ENCODE assay signal across 23 cellular contexts in genomic region chr13:27327633-27328032, GRCh38. TPM values are rescaled to one million over a fixed set of nuclear protein-coding genes. Genes with fewer than 3 reads are reported as not detected.
DNase-seq lines count a peak whose midpoint lies in the region; ATAC-seq, FAIRE-seq and TF ChIP-seq lines count a peak whose summit lies in the region.
"Had no signal": no experiment of that assay in that cellular context is flagged by ENCODE, and none has a peak within 500 bp of the region (broad histone marks: within the 10 kb centered on the region; RNA-seq: fewer than 3 reads in every experiment).

No MANE protein-coding gene starts in this region.

- intact Hi-C loops in OCI-LY7 (cut with micrococcal nuclease; ENCODE audit: unreplicated experiment) (no loop called here), gastrocnemius medialis (cut with DNase I; ENCODE audit: low total_unique reads) (no loop called here)

- no peaks in the 10 kb centered on the region for H3K79me2 ChIP-seq in Loucy (ENCODE audit: insufficient read depth, low read length)
- H3K79me2 ChIP-seq in OCI-LY7 (ENCODE audit: insufficient read depth, low read depth, low read length): no peaks in the 10 kb centered on the region

- FAIRE-seq in A549 (lab: Jason Lieb, UNC): no peak
- FAIRE-seq: GM12878, GM12892, GM18507 had no signal

- ATAC-seq in A549: no peak
- no peak for ATAC-seq in gastrocnemius medialis
- ATAC-seq in GM19395 (IDR thresholded peaks at IDR 0.05; ENCODE audit: unreplicated experiment): no peak
- ATAC-seq: GM12878 had no signal

- CTCF ChIA-PET in A549 (lab: Yijun Ruan, JAX) (interaction anchor here (1.2 to 2.4 kb wide), 2 partner anchors 9 to 12 kb away, joined by 4 to 9 read pairs; no protein-coding TSS in a partner anchor), OCI-LY7 (lab: Charles Lee; ENCODE audit: unreplicated experiment) (interaction anchor here (1.0 kb wide), 1 partner anchor 11 kb away, joined by 3 read pairs; no protein-coding TSS in a partner anchor)

- H3K9me3 ChIP-seq in A549 (no peaks in the 10 kb centered on the region), Loucy (ENCODE audit: insufficient read depth, low read depth, low read length) (no peaks in the 10 kb centered on the region), OCI-LY7 (ENCODE audit: low read length) (no peaks in the 10 kb centered on the region), gastrocnemius medialis (no peaks in the 10 kb centered on the region)
- H3K9me3 ChIP-seq: BLaER1 had no signal

- H3K27ac ChIP-seq in A549 (no peak overlapping the region), OCI-LY7 (ENCODE audit: low read depth, low read length, poor library complexity, severe bottlenecking) (no peak overlapping the region), gastrocnemius medialis (no peak overlapping the region)
- H3K27ac ChIP-seq: 22Rv1, BLaER1 had no signal

- no peak for DNase-seq in A549 (ENCODE audit: low read depth in 1 of 2, low spot score in 1 of 2)
- DNase-seq in OCI-LY7 (ENCODE audit: low spot score): no peak
- DNase-seq in gastrocnemius medialis: no peak
- DNase-seq in ecto neural progenitor cell (ENCODE audit: low spot score): no peak
- DNase-seq: ACHN; BE2C; C1 segment of cervical spinal cord; CD4-positive, alpha-beta memory T cell; CD4-positive, CD25-positive, alpha-beta regulatory T cell; CD8-positive, alpha-beta memory T cell; COR-L47; DMS 273 treated with DMSO at 0.1 percent for 48 hours; DMS79; DND-41; EL; GDM1 had no signal

- H3K9me2 ChIP-seq in Loucy (replicated peaks; ENCODE audit: low read depth, low read length) (no peaks in the 10 kb centered on the region), OCI-LY7 (ENCODE audit: insufficient read depth, low read length) (no peaks in the 10 kb centered on the region)

- H3K4me2 ChIP-seq in A549 (no peak overlapping the region), Loucy (ENCODE audit: low read depth, low read length, poor library complexity, severe bottlenecking) (no peak overlapping the region), OCI-LY7 (ENCODE audit: low read length) (no peak overlapping the region)
- H3K4me2 ChIP-seq: BLaER1 had no signal

- H3K4me1 ChIP-seq in A549: no peaks in the 10 kb centered on the region
- peaks cover 7% of the 10 kb centered on the region for H3K4me1 ChIP-seq in Loucy (ENCODE audit: insufficient read depth, low read length, poor library complexity, severe bottlenecking)
- peaks cover 5% of the 10 kb centered on the region for H3K4me1 ChIP-seq in OCI-LY7 (ENCODE audit: insufficient read depth, low read length, poor library complexity, severe bottlenecking)
- H3K4me1 ChIP-seq in gastrocnemius medialis: no peaks in the 10 kb centered on the region
- H3K4me1 ChIP-seq: BE2C, BLaER1 had no signal

- H2AFZ ChIP-seq in Loucy (ENCODE audit: low read length) (peak overlapping the region; percentile 80), OCI-LY7 (ENCODE audit: low read length) (peak overlapping the region; percentile 45)

- TF ChIP-seq EP300 in A549 (IDR thresholded peaks at IDR 0.05): no peak

- no peak overlapping the region for H3K9ac ChIP-seq in Loucy (ENCODE audit: low read depth, low read length, poor library complexity, severe bottlenecking)
- H3K9ac ChIP-seq: BLaER1 had no signal

- H3K27me3 ChIP-seq in Loucy (ENCODE audit: insufficient read depth, low read length, poor library complexity, severe bottlenecking): no peaks in the 10 kb centered on the region
- H3K27me3 ChIP-seq in gastrocnemius medialis: peaks cover 0 to 6% (median 0%) of the 10 kb centered on the region in 3 donors
- H3K27me3 ChIP-seq: BLaER1 had no signal

- H3K36me3 ChIP-seq in Loucy (ENCODE audit: insufficient read depth, low read length): no peaks in the 10 kb centered on the region
- no peaks in the 10 kb centered on the region for H3K36me3 ChIP-seq in OCI-LY7 (ENCODE audit: insufficient read depth, low read length)
- no peaks in the 10 kb centered on the region for H3K36me3 ChIP-seq in gastrocnemius medialis
- H3K36me3 ChIP-seq: BE2C, BLaER1 had no signal

- H3K4me3 ChIP-seq in A549 (no peak overlapping the region), Loucy (ENCODE audit: low read length, poor library complexity, severe bottlenecking) (no peak overlapping the region), OCI-LY7 (ENCODE audit: low read depth, low read length, poor library complexity, severe bottlenecking) (no peak overlapping the region), gastrocnemius medialis (no peak overlapping the region)
- H3K4me3 ChIP-seq: BLaER1, GM12878 had no signal

- no peaks in the 10 kb centered on the region for H3F3A ChIP-seq in Loucy (ENCODE audit: low read depth)

- no peak for TF ChIP-seq POLR2A in A549 (IDR thresholded peaks at IDR 0.05; ENCODE audit: low read length)
- no peak for TF ChIP-seq POLR2A in gastrocnemius medialis (IDR thresholded peaks at IDR 0.05)

- in situ Hi-C loops in gastrocnemius medialis (cut with MboI; ENCODE audit: low sequenced_read_pairs in 4 of 4): no loop called here

- BruUV-seq in OCI-LY7 (replicated peaks; lab: Mats Ljungman, UMichigan): no TSS peak

- TF ChIP-seq CTCF in A549 (IDR thresholded peaks at IDR 0.05) (no peak), Loucy (conservative IDR thresholded peaks at IDR 0.05; ENCODE audit: low read length) (no peak), OCI-LY7 (conservative IDR thresholded peaks at IDR 0.05; ENCODE audit: low read length) (no peak), gastrocnemius medialis (IDR thresholded peaks at IDR 0.05 in 4 of 5, conservative IDR thresholded peaks at IDR 0.05 in 1 of 5) (no peak)

- no peak for TF ChIP-seq RAD21 in A549 (conservative IDR thresholded peaks at IDR 0.05 in 1 of 2, IDR thresholded peaks at IDR 0.05 in 1 of 2)

- H4K20me1 ChIP-seq in Loucy (ENCODE audit: insufficient read depth, low read length, poor library complexity, severe bottlenecking): no peaks in the 10 kb centered on the region
- H4K20me1 ChIP-seq in OCI-LY7 (ENCODE audit: insufficient read depth, low read length): no peaks in the 10 kb centered on the region
- H4K20me1 ChIP-seq: BLaER1 had no signal

- 54% methylated on average over 5 of the region's 5 CpGs for WGBS in A549 (ENCODE audit: missing lambda C conversion rate)

- POLR2A ChIA-PET in A549 (lab: Yijun Ruan, JAX): no interaction called here
- POLR2A ChIA-PET in OCI-LY7 (lab: Charles Lee): interaction anchor here (0.6 to 1.2 kb wide), 4 partner anchors 21 to 342 kb away, joined by 3 to 4 read pairs (median 4); no protein-coding TSS in a partner anchor

TF ChIP-seq in A549, 52 proteins besides CTCF, POLR2A, EP300 and RAD21:
- TF ChIP-seq CBX2 (IDR thresholded peaks at IDR 0.05; ENCODE audit: borderline replicate concordance, low read depth): no peak
- TF ChIP-seq HOXA7 (CRISPR knock-in tag; IDR thresholded peaks at IDR 0.05): no peak
- TF ChIP-seq ZC3H11A (IDR thresholded peaks at IDR 0.05): peak; percentile 15; the same call in 1 of the 2 replicates
- no peak for TF ChIP-seq EHMT2 (IDR thresholded peaks at IDR 0.05; ENCODE audit: low read depth)
- TF ChIP-seq ATOH8 (CRISPR knock-in tag; IDR thresholded peaks at IDR 0.05; ENCODE audit: low read depth): no peak
- TF ChIP-seq TFCP2L1 (CRISPR knock-in tag; IDR thresholded peaks at IDR 0.05): no peak
- no peak for TF ChIP-seq PHF8 (IDR thresholded peaks at IDR 0.05; ENCODE audit: borderline replicate concordance, low read depth)
- TF ChIP-seq ESRRA (IDR thresholded peaks at IDR 0.05; ENCODE audit: borderline replicate concordance, low read length): no peak
- TF ChIP-seq KDM5A (IDR thresholded peaks at IDR 0.05): no peak

RNA-seq across cellular contexts. Expression of gene RASL11A, which starts 57.0 kb away (rescaled TPM):
- polyA plus RNA-seq in A549 (2011; rRNA removed) (2.1 TPM in 2 replicates), A549 (2017; fragmentation: RNase III; extraction: RNeasy Plus Mini Kit Qiagen cat#74134 plus additional on column Dnase treatment) (3.8 to 4.8 TPM (median 4.7 TPM) in 3 replicates)
- polyA plus RNA-seq in A549 (2012; cell fraction: cytosol; rRNA removed): 3.7 and 7.4 TPM in 2 replicates
- polyA plus RNA-seq in A549 (2012; cell fraction: nucleus; rRNA removed): 3.4 and 4.0 TPM in 2 replicates
- 9.6 and 18.3 TPM in 2 replicates for polyA minus RNA-seq in A549 (2011; rRNA and poly(A)+ RNA removed)
- total RNA-seq in OCI-LY7 (2014; rRNA removed; shearing (Covaris generic)): 1.3 and 5.1 TPM in 2 replicates
- total RNA-seq in OCI-LY7 (2022) (1.4 and 2.4 TPM in 2 replicates), gastrocnemius medialis (1 to 10 TPM; 2.8 to 9.0 (median 5.7) TPM)
